22 cellular contexts compared by ENCODE assay signal in genomic region chr22:45280583-45280972, GRCh38. TPM values are rescaled to one million over a fixed set of nuclear protein-coding genes. Genes with fewer than 3 reads are reported as not detected.
DNase-seq lines count a peak whose midpoint lies in the region; ATAC-seq and TF ChIP-seq lines count a peak whose summit lies in the region.
"Had no signal": no experiment of that assay in that cellular context is flagged by ENCODE, and none has a peak within 500 bp of the region (broad histone marks: within the 10 kb centered on the region; RNA-seq: fewer than 3 reads in every experiment).

No MANE protein-coding gene starts in this region.

- TF ChIP-seq CTCF in left ventricle myocardium inferior (IDR thresholded peaks at IDR 0.05; ENCODE audit: borderline replicate concordance) (no peak), vagina (IDR thresholded peaks at IDR 0.05) (no peak)

- peak overlapping the region; percentile 66 for H3K27ac ChIP-seq in left ventricle myocardium inferior (replicated peaks)
- no peak overlapping the region for H3K27ac ChIP-seq in right cardiac atrium (ENCODE audit: low read length)
- peak overlapping the region; percentile 54 for H3K27ac ChIP-seq in skeletal muscle tissue (ENCODE audit: low read depth, low read length)
- peak overlapping the region; percentile 73 for H3K27ac ChIP-seq in vagina
- H3K27ac ChIP-seq in CD4-positive, alpha-beta memory T cell (ENCODE audit: low read depth, low read length), result no peak overlapping the region
- H3K27ac ChIP-seq: KMS-11 had no signal

- 97% methylated on average over 3 of the region's 3 CpGs for WGBS in right cardiac atrium

- H3K9me3 ChIP-seq in left ventricle myocardium inferior (replicated peaks), result no peaks in the 10 kb centered on the region
- no peaks in the 10 kb centered on the region for H3K9me3 ChIP-seq in right cardiac atrium (ENCODE audit: control insufficient read depth, low read length)
- H3K9me3 ChIP-seq in skeletal muscle tissue (ENCODE audit: control insufficient read depth in 3 of 3, low read length in 3 of 3), result no peaks in the 10 kb centered on the region
- no peaks in the 10 kb centered on the region for H3K9me3 ChIP-seq in vagina
- H3K9me3 ChIP-seq in CD4-positive, alpha-beta memory T cell (ENCODE audit: control insufficient read depth in 1 of 2, low read length in 2 of 2), result no peaks in the 10 kb centered on the region
- H3K9me3 ChIP-seq: A549 had no signal

- H3K27ac Mint-ChIP-seq in dendritic cell treated with granulocyte-macrophage colony-stimulating factor and Interleukin-4, amounts not matched to agents 40 ng/mL and 50 ng/mL, for 4 days, result peak overlapping the region; percentile 90
- peak overlapping the region in 1 of 7 donors; percentile 0 for H3K27ac Mint-ChIP-seq in CD4-positive, alpha-beta memory T cell
- H3K27ac Mint-ChIP-seq: immature natural killer cell, memory B cell, nephron had no signal

- peaks cover 13% of the 10 kb centered on the region for H3K27me3 ChIP-seq in left ventricle myocardium inferior (ENCODE audit: low read depth)
- H3K27me3 ChIP-seq in right cardiac atrium (ENCODE audit: control insufficient read depth, insufficient read depth), result no peaks in the 10 kb centered on the region
- H3K27me3 ChIP-seq in skeletal muscle tissue (ENCODE audit: control insufficient read depth in 3 of 3, insufficient read depth in 3 of 3, low read length in 3 of 3), result no peaks in the 10 kb centered on the region
- no peaks in the 10 kb centered on the region for H3K27me3 ChIP-seq in vagina
- H3K27me3 ChIP-seq in CD4-positive, alpha-beta memory T cell (ENCODE audit: insufficient read depth, low read length), result peaks cover 3% of the 10 kb centered on the region

- CTCF ChIA-PET in CD4-positive, alpha-beta memory T cell (lab: Charles Lee; ENCODE audit: partially characterized antibody), result no interaction called here

- H3K36me3 ChIP-seq in left ventricle myocardium inferior (no peaks in the 10 kb centered on the region), skeletal muscle tissue (ENCODE audit: control insufficient read depth in 3 of 3, insufficient read depth in 3 of 3, low read length in 3 of 3) (no peaks in the 10 kb centered on the region), vagina (no peaks in the 10 kb centered on the region)
- no peaks in the 10 kb centered on the region for H3K36me3 ChIP-seq in CD4-positive, alpha-beta memory T cell (ENCODE audit: insufficient read depth, low read length)

- H3K9ac ChIP-seq in skeletal muscle tissue (ENCODE audit: low read depth in 1 of 3, low read length in 3 of 3), result no peak overlapping the region
- H3K9ac ChIP-seq: KMS-11 had no signal

- DNase-seq in left ventricle myocardium inferior (no peak), right cardiac atrium (no peak), vagina (ENCODE audit: extremely low spot score in 2 of 2) (no peak)
- DNase-seq in stimulated activated CD8-positive, alpha-beta memory T cell treated with anti-CD3 and anti-CD28 coated beads, Interleukin-4, amount 100 ng/mL, for 48 hours, result no peak
- no peak for DNase-seq in CD4-positive, alpha-beta memory T cell
- DNase-seq: activated CD4-positive, alpha-beta T cell treated with anti-CD3 and anti-CD28 coated beads for 48 hours; activated gamma-delta T cell treated with Interleukin-2 at 50 U/mL for 16 hours; cerebellar nuclear complex; head of caudate nucleus; immature natural killer cell; NCI-H1092; NCI-H82; stimulated activated naive CD8-positive, alpha-beta T cell treated with anti-CD3 and anti-CD28 coated beads, Interleukin-15, Interleukin-2, amounts not matched to agents 100 U/mL and 50 U/mL, for 24 hours had no signal

- H3K4me3 ChIP-seq in left ventricle myocardium inferior, result no peak overlapping the region
- no peak overlapping the region for H3K4me3 ChIP-seq in right cardiac atrium (ENCODE audit: low read length)
- no peak overlapping the region for H3K4me3 ChIP-seq in skeletal muscle tissue (ENCODE audit: low read length in 3 of 3)
- no peak overlapping the region for H3K4me3 ChIP-seq in vagina
- no peak overlapping the region for H3K4me3 ChIP-seq in CD4-positive, alpha-beta memory T cell (ENCODE audit: low read length in 2 of 2)
- H3K4me3 ChIP-seq: A549 had no signal

- no peaks in the 10 kb centered on the region for H3K9me3 Mint-ChIP-seq in dendritic cell treated with granulocyte-macrophage colony-stimulating factor and Interleukin-4, amounts not matched to agents 40 ng/mL and 50 ng/mL, for 4 days
- peaks cover 0 to 4% (median 0%) of the 10 kb centered on the region in 8 donors for H3K9me3 Mint-ChIP-seq in CD4-positive, alpha-beta memory T cell
- H3K9me3 Mint-ChIP-seq: CD4-positive, CD25-positive, alpha-beta regulatory T cell; immature natural killer cell; memory B cell; nephron had no signal

- no peak overlapping the region for H3K4me3 Mint-ChIP-seq in dendritic cell treated with granulocyte-macrophage colony-stimulating factor and Interleukin-4, amounts not matched to agents 40 ng/mL and 50 ng/mL, for 4 days
- no peak overlapping the region for H3K4me3 Mint-ChIP-seq in CD4-positive, alpha-beta memory T cell
- H3K4me3 Mint-ChIP-seq: CD4-positive, CD25-positive, alpha-beta regulatory T cell; immature natural killer cell; memory B cell; nephron had no signal

- intact Hi-C loops in left ventricle myocardium inferior (cut with micrococcal nuclease) (loop anchor here (10.0 kb wide), 1 partner anchor 274 kb away; no protein-coding TSS in a partner anchor), right cardiac atrium (cut with DNase I) (no loop called here), vagina (cut with DNase I) (no loop called here)
- intact Hi-C loops in dendritic cell treated with granulocyte-macrophage colony-stimulating factor and Interleukin-4, amounts not matched to agents 40 ng/mL and 50 ng/mL, for 4 days (cut with micrococcal nuclease), result no loop called here
- intact Hi-C loops in CD4-positive, alpha-beta memory T cell (cut with micrococcal nuclease), result loop anchor here (5.0 kb wide), 1 partner anchor 37 kb away; no protein-coding TSS in a partner anchor

- H3K27me3 Mint-ChIP-seq in dendritic cell treated with granulocyte-macrophage colony-stimulating factor and Interleukin-4, amounts not matched to agents 40 ng/mL and 50 ng/mL, for 4 days, result peaks cover 10% of the 10 kb centered on the region
- H3K27me3 Mint-ChIP-seq in CD4-positive, alpha-beta memory T cell, result peaks cover 2 to 9% of the 10 kb centered on the region in 2 donors
- H3K27me3 Mint-ChIP-seq: memory B cell had no signal

- ATAC-seq in right cardiac atrium (no peak), GM21381 (IDR thresholded peaks at IDR 0.05; ENCODE audit: unreplicated experiment) (no peak)

- H3K4me1 ChIP-seq in left ventricle myocardium inferior (peaks cover 28% of the 10 kb centered on the region), right cardiac atrium (ENCODE audit: control insufficient read depth, insufficient read depth, low read length) (no peaks in the 10 kb centered on the region), skeletal muscle tissue (ENCODE audit: control insufficient read depth in 3 of 3, insufficient read depth in 3 of 3, low read length in 3 of 3) (peaks cover 9 to 13% (median 12%) of the 10 kb centered on the region in 3 donors), vagina (peaks cover 36% of the 10 kb centered on the region)
- peaks cover 11% of the 10 kb centered on the region for H3K4me1 ChIP-seq in CD4-positive, alpha-beta memory T cell (ENCODE audit: insufficient read depth, low read length)

- no peak for TF ChIP-seq POLR2A in vagina (IDR thresholded peaks at IDR 0.05)

- H3K4me1 Mint-ChIP-seq in dendritic cell treated with granulocyte-macrophage colony-stimulating factor and Interleukin-4, amounts not matched to agents 40 ng/mL and 50 ng/mL, for 4 days (ENCODE audit: low read depth), result peaks cover 50% of the 10 kb centered on the region
- peaks cover 0 to 10% (median 3%) of the 10 kb centered on the region in 4 donors for H3K4me1 Mint-ChIP-seq in CD4-positive, alpha-beta memory T cell
- H3K4me1 Mint-ChIP-seq: immature natural killer cell had no signal

- POLR2A ChIA-PET in CD4-positive, alpha-beta memory T cell (lab: Charles Lee; ENCODE audit: partially characterized antibody), result no interaction called here

- no peaks in the 10 kb centered on the region for H3K36me3 Mint-ChIP-seq in dendritic cell treated with granulocyte-macrophage colony-stimulating factor and Interleukin-4, amounts not matched to agents 40 ng/mL and 50 ng/mL, for 4 days (ENCODE audit: low read depth)
- H3K36me3 Mint-ChIP-seq in CD4-positive, alpha-beta memory T cell, result no peaks in the 10 kb centered on the region
- H3K36me3 Mint-ChIP-seq: CD4-positive, CD25-positive, alpha-beta regulatory T cell; immature natural killer cell; memory B cell had no signal

RNA-seq across cellular contexts. Expression of gene UPK3A, which starts 4.2 kb away (rescaled TPM):
- total RNA-seq in left ventricle myocardium inferior (not detected), right cardiac atrium (not detected), skeletal muscle tissue (not detected), vagina (not detected)
- not detected for polyA plus RNA-seq in right cardiac atrium
- total RNA-seq in CD4-positive, alpha-beta memory T cell, result not detected
- not detected for polyA plus RNA-seq in CD4-positive, alpha-beta memory T cell
- total RNA-seq: CD4-positive, CD25-positive, alpha-beta regulatory T cell; pulmonary artery endothelial cell had no signal
- polyA plus RNA-seq: A549; CD4-positive, CD25-positive, alpha-beta regulatory T cell had no signal

RNA-seq across cellular contexts. Expression of gene FAM118A, which starts 29.2 kb away (rescaled TPM):
- total RNA-seq in left ventricle myocardium inferior, result 14.1 TPM
- 10 to 100 TPM; 26.5 to 31.8 (median 28.4) TPM for total RNA-seq in right cardiac atrium
- polyA plus RNA-seq in right cardiac atrium, result 21.1 TPM
- 17.2 TPM for total RNA-seq in skeletal muscle tissue
- total RNA-seq in vagina, result 49.6 TPM
- 100 to 1,000 TPM; 119 to 122 TPM for total RNA-seq in CD4-positive, alpha-beta memory T cell
- polyA plus RNA-seq in CD4-positive, alpha-beta memory T cell, result 10 to 100 TPM; 34.5 to 51.0 TPM

RNA-seq across cellular contexts. Expression of gene KIAA0930, which starts 39.9 kb away (rescaled TPM):
- total RNA-seq in left ventricle myocardium inferior (18.6 TPM), right cardiac atrium (10 to 100 TPM; 23.3 to 34.1 (median 25.6) TPM), skeletal muscle tissue (6.8 TPM), vagina (42.5 TPM)
- 14.8 TPM for polyA plus RNA-seq in right cardiac atrium
- total RNA-seq in CD4-positive, alpha-beta memory T cell, result 10 to 100 TPM; 27.9 to 36.7 TPM
- 1 to 10 TPM; 1.2 to 1.7 TPM for polyA plus RNA-seq in CD4-positive, alpha-beta memory T cell

Comparison
In these comparisons a context has a peak if more than half of its experiments do, and no peak if none do; other contexts are left out.
1. H3K27ac ChIP-seq: peak in left ventricle myocardium inferior (single experiment), skeletal muscle tissue (single experiment) and vagina (single experiment); none in right cardiac atrium (single experiment) and CD4-positive, alpha-beta memory T cell (single experiment).
2. intact Hi-C loops: an anchor here in left ventricle myocardium inferior (10.0 kb wide) and CD4-positive, alpha-beta memory T cell (5.0 kb wide); none called in right cardiac atrium, dendritic cell treated with granulocyte-macrophage colony-stimulating factor and Interleukin-4, amounts not matched to agents 40 ng/mL and 50 ng/mL, for 4 days and vagina.